24 cellular contexts compared by ENCODE assay signal in genomic region chr18:45408218-45408617, GRCh38.
DNase-seq lines count a peak whose midpoint lies in the region; ATAC-seq and TF ChIP-seq lines count a peak whose summit lies in the region.
"Had no signal": no experiment of that assay in that cellular context is flagged by ENCODE, and none has a peak within 500 bp of the region (broad histone marks: within the 10 kb centered on the region; RNA-seq: fewer than 3 reads in every experiment).

No MANE protein-coding gene starts in this region.

- no peak for TF ChIP-seq CTCF in neural cell (IDR thresholded peaks at IDR 0.05; ENCODE audit: poor library complexity, severe bottlenecking)

- H3K9me3 ChIP-seq in neural cell (ENCODE audit: low read length): no peaks in the 10 kb centered on the region

- no peak for ATAC-seq in HG02623 (IDR thresholded peaks at IDR 0.05; ENCODE audit: unreplicated experiment)
- ATAC-seq: CD8-positive, alpha-beta T cell; PC-3 had no signal

- H2AFZ ChIP-seq in neural cell (ENCODE audit: low read depth, low read length): peak overlapping the region; percentile 23

- no peak overlapping the region for H3K9ac ChIP-seq in neural cell (ENCODE audit: low read length)
- H3K9ac ChIP-seq: BLaER1 treated with 17β-estradiol and CSF1 and Interleukin-3, amounts not matched to agents 10 nM and 100 nM had no signal

- H3K79me2 ChIP-seq in neural cell (replicated peaks; ENCODE audit: insufficient read depth, low read length): no peaks in the 10 kb centered on the region

- H3K27ac ChIP-seq in epithelial cell of prostate (peak overlapping the region; percentile 1), neural cell (ENCODE audit: low read length) (peak overlapping the region; percentile 59)
- H3K27ac ChIP-seq: 22Rv1; BLaER1 treated with 17β-estradiol and CSF1 and Interleukin-3, amounts not matched to agents 10 nM and 100 nM; SK-N-MC had no signal

- H4K20me1 ChIP-seq in neural cell (ENCODE audit: insufficient read depth): no peaks in the 10 kb centered on the region
- H4K20me1 ChIP-seq: BLaER1 treated with 17β-estradiol and CSF1 and Interleukin-3, amounts not matched to agents 10 nM and 100 nM had no signal

- no peaks in the 10 kb centered on the region for H3K9me2 ChIP-seq in neural cell (ENCODE audit: insufficient read depth, low read length)

- no peaks in the 10 kb centered on the region for H3K36me3 ChIP-seq in neural cell (ENCODE audit: insufficient read depth, low read length)
- H3K36me3 ChIP-seq: BLaER1 treated with 17β-estradiol and CSF1 and Interleukin-3, amounts not matched to agents 10 nM and 100 nM had no signal

- H3K4me2 ChIP-seq in neural cell (ENCODE audit: low read length): no peak overlapping the region
- H3K4me2 ChIP-seq: BLaER1 treated with 17β-estradiol and CSF1 and Interleukin-3, amounts not matched to agents 10 nM and 100 nM had no signal

- TF ChIP-seq EP300 in neural cell (conservative IDR thresholded peaks at IDR 0.05; ENCODE audit: poor library complexity, severe bottlenecking): no peak

- H3K27me3 ChIP-seq in neural cell (ENCODE audit: insufficient read depth, low read depth, low read length): no peaks in the 10 kb centered on the region
- H3K27me3 ChIP-seq: BLaER1 treated with 17β-estradiol and CSF1 and Interleukin-3, amounts not matched to agents 10 nM and 100 nM had no signal

- peak; percentile 37 for DNase-seq in DMS53 (lab: John Stamatoyannopoulos, UW)
- no peak for DNase-seq in DMS53 treated with DMSO at 0.1 percent for 48 hours (lab: John Stamatoyannopoulos, UW; ENCODE audit: unreplicated experiment)
- DNase-seq in HT1080 (ENCODE audit: low read depth): peak; percentile 35
- DNase-seq in epithelial cell of prostate (ENCODE audit: low read depth, low spot score): no peak
- DNase-seq in T-helper 9 cell: no peak
- no peak for DNase-seq in cardiac septum (ENCODE audit: low spot score)
- DNase-seq: ACHN; CD8-positive, alpha-beta T cell; GDM1; GOT3; HCEC 1CT; KG1; NCI-H1092; NCI-H1694; NCI-H446; NCI-H526; PC-3; RPMI8226; SHP77 treated with DMSO at 0.1 percent for 48 hours had no signal

- H3F3A ChIP-seq in neural cell (ENCODE audit: insufficient read depth, low read length, poor library complexity, severe bottlenecking): no peaks in the 10 kb centered on the region

- intact Hi-C loops in cardiac septum (cut with DNase I): no loop called here

- no peak overlapping the region for H3K4me3 ChIP-seq in neural cell (ENCODE audit: low read length)
- H3K4me3 ChIP-seq: BLaER1 treated with 17β-estradiol and CSF1 and Interleukin-3, amounts not matched to agents 10 nM and 100 nM; SK-N-MC had no signal

- no peak for TF ChIP-seq RAD21 in neural cell (conservative IDR thresholded peaks at IDR 0.05)

TF ChIP-seq in neural cell, 6 proteins besides CTCF, POLR2A, EP300 and RAD21:
- TF ChIP-seq POLR2AphosphoS5 (IDR thresholded peaks at IDR 0.05) (no peak), EZH2 (IDR thresholded peaks at IDR 0.05; ENCODE audit: borderline replicate concordance, insufficient read depth, low read length, poor library complexity, severe bottlenecking) (no peak), TAF1 (IDR thresholded peaks at IDR 0.05; ENCODE audit: low read depth) (no peak)

Comparison
In these comparisons a context has a peak if more than half of its experiments do, and no peak if none do; other contexts are left out.
1. DNase-seq: peak in DMS53 (single experiment) and HT1080 (single experiment); none in DMS53 treated with DMSO at 0.1 percent for 48 hours (single experiment), epithelial cell of prostate (single experiment), T-helper 9 cell (single experiment) and cardiac septum (single experiment).